9 cellular contexts compared by ENCODE assay signal in the genomic region with DNA sequence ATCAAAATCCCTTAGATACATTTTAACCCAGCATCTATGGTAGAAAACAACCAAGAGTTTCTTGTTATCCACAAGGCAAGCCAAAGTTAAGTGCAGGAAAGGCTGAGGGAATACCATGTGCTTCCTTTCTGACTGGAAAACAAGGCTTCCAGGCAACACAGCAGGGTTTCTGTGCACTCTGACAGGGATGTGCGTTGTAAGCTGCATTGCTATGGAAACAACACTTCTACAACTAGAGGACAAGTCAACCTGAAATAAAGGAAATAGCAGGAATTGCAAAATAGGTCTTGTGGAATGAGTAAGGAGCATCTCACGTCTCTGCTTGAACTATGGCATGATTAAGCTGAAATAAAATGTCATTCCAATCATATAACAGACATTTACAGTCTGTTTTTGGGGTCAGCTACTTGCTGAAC. TPM values are rescaled to one million over a fixed set of nuclear protein-coding genes. Genes with fewer than 3 reads are reported as not detected.
DNase-seq lines count a peak whose midpoint lies in the region; ATAC-seq and TF ChIP-seq lines count a peak whose summit lies in the region.
"Had no signal": no experiment of that assay in that cellular context is flagged by ENCODE, and none has a peak within 500 bp of the region (broad histone marks: within the 10 kb centered on the region; RNA-seq: fewer than 3 reads in every experiment).

No MANE protein-coding gene starts in this region.

- no peak overlapping the region for H3K4me3 ChIP-seq in CD8-positive, alpha-beta T cell (ENCODE audit: low read depth, low read length)

- DNase-seq in H4 (ENCODE audit: low spot score) (peak; percentile 44), T1000 (lab: John Stamatoyannopoulos, UW) (peak; percentile 26), glomerular endothelial cell (ENCODE audit: extremely low read depth, low read depth, low spot score) (peak; percentile 90), sciatic nerve (ENCODE audit: low spot score) (no peak), GM10266 (ENCODE audit: extremely low spot score) (no peak)
- DNase-seq in CD8-positive, alpha-beta T cell = no peak
- DNase-seq in activated CD8-positive, alpha-beta memory T cell treated with anti-CD3 and anti-CD28 coated beads, Interleukin-2, amount 50 U/mL, for 4 hours = no peak
- DNase-seq: central memory CD4-positive, alpha-beta T cell had no signal

- intact Hi-C loops in sciatic nerve (cut with DNase I) = no loop called here
- intact Hi-C loops in CD8-positive, alpha-beta T cell (cut with DNase I, micrococcal nuclease) = no loop called here

- POLR2A ChIA-PET in CD8-positive, alpha-beta T cell (lab: Charles Lee) = no interaction called here

- peaks cover 33% of the 10 kb centered on the region for H3K4me1 Mint-ChIP-seq in CD8-positive, alpha-beta T cell (ENCODE audit: low read depth)

- H3K27me3 Mint-ChIP-seq in CD8-positive, alpha-beta T cell (ENCODE audit: low read depth) = no peaks in the 10 kb centered on the region

- CTCF ChIA-PET in CD8-positive, alpha-beta T cell (lab: Charles Lee) = interaction anchor here (1.2 to 12.2 kb wide), 2 partner anchors 144 to 178 kb away, joined by 3 to 214 read pairs; no protein-coding TSS in a partner anchor

- peak; percentile 44 for ATAC-seq in sciatic nerve
- ATAC-seq in CD8-positive, alpha-beta T cell = no peak
- ATAC-seq in GM19397 (IDR thresholded peaks at IDR 0.05; ENCODE audit: unreplicated experiment) = no peak

- H3K27ac ChIP-seq in CD8-positive, alpha-beta T cell (ENCODE audit: low read depth, low read length) = no peak overlapping the region

- H3K4me3 Mint-ChIP-seq in CD8-positive, alpha-beta T cell = no peak overlapping the region

- peaks cover 20% of the 10 kb centered on the region for H3K4me1 ChIP-seq in CD8-positive, alpha-beta T cell (ENCODE audit: insufficient read depth, low read length)

- TF ChIP-seq CTCF in CD8-positive, alpha-beta T cell (IDR thresholded peaks at IDR 0.05) = no peak
- no peak for TF ChIP-seq CTCF in GM10266 (IDR thresholded peaks at IDR 0.05; ENCODE audit: control insufficient read depth, insufficient read depth, low read depth, missing control alignments)

- no peaks in the 10 kb centered on the region for H3K27me3 ChIP-seq in CD8-positive, alpha-beta T cell (ENCODE audit: insufficient read depth, low read length)

- no peak overlapping the region for H3K27ac Mint-ChIP-seq in CD8-positive, alpha-beta T cell

- no peaks in the 10 kb centered on the region for H3K36me3 ChIP-seq in CD8-positive, alpha-beta T cell (ENCODE audit: insufficient read depth, low read length)

- H3K36me3 Mint-ChIP-seq in CD8-positive, alpha-beta T cell = peaks cover 25% of the 10 kb centered on the region

- no peaks in the 10 kb centered on the region for H3K9me3 Mint-ChIP-seq in CD8-positive, alpha-beta T cell

- H3K9me3 ChIP-seq in CD8-positive, alpha-beta T cell (ENCODE audit: low read length) = no peaks in the 10 kb centered on the region

RNA-seq across cellular contexts. Expression of gene CFDP1, which starts 55.3 kb away (rescaled TPM):
- total RNA-seq in H4 (2014; rRNA removed; shearing (Covaris generic)) = 53.3 and 65.4 TPM in 2 replicates
- total RNA-seq in glomerular endothelial cell = 69.7 and 74.8 TPM in 2 replicates
- total RNA-seq in sciatic nerve = 73.7 TPM
- 10 to 100 TPM; 18.6 to 20.3 TPM for total RNA-seq in CD8-positive, alpha-beta T cell

Comparison
In these comparisons a context has a peak if more than half of its experiments do, and no peak if none do; other contexts are left out.
1. DNase-seq: peak in H4 (single experiment), T1000 (single experiment) and glomerular endothelial cell (single experiment); none in sciatic nerve (single experiment), CD8-positive, alpha-beta T cell (0 of 7), activated CD8-positive, alpha-beta memory T cell treated with anti-CD3 and anti-CD28 coated beads, Interleukin-2, amount 50 U/mL, for 4 hours (single experiment) and GM10266 (single experiment).